ENCODE assay signal across 16 cellular contexts in the genomic region with DNA sequence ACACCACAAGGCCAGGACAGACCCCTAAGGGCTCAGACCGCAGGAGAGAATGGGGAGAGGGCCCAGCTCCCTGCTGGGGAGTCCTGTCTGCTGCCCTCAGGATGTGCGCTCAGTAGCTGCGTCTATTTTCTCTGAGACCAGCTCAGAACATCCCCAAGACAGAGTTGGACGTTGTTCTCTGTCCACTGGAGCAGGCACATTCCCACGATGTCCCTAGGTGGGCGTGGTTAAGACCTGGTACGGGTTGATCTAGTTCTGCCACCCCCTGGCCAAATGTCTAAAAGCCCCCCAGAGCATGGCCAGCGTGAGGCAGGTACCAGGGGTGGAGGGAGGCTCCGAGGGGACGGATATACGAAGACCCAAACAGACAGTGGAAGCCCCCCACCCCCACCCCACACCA. TPM values are rescaled to one million over a fixed set of nuclear protein-coding genes. Genes with fewer than 3 reads are reported as not detected.
DNase-seq lines count a peak whose midpoint lies in the region; ATAC-seq and TF ChIP-seq lines count a peak whose summit lies in the region.
"Had no signal": no experiment of that assay in that cellular context is flagged by ENCODE, and none has a peak within 500 bp of the region (broad histone marks: within the 10 kb centered on the region; RNA-seq: fewer than 3 reads in every experiment).

No MANE protein-coding gene starts in this region.

- H3K27me3 ChIP-seq in right atrium auricular region (no peaks in the 10 kb centered on the region), HUES64 (ENCODE audit: insufficient read depth, low read length) (peaks cover 32% of the 10 kb centered on the region), dorsolateral prefrontal cortex (peaks cover 0 to 26% (median 8%) of the 10 kb centered on the region in 45 donors)
- H3K27me3 ChIP-seq: SJSA1 had no signal

- 21% methylated on average over 9 of the region's 11 CpGs for WGBS in HUES64

- H3K4me1 ChIP-seq in right atrium auricular region (peaks cover 0 to 12% of the 10 kb centered on the region in 2 donors), HUES64 (ENCODE audit: insufficient read depth, low read length) (peaks cover 5% of the 10 kb centered on the region)

- H3K27ac ChIP-seq in right atrium auricular region (no peak overlapping the region), HUES64 (ENCODE audit: low read depth, low read length) (no peak overlapping the region), coronary artery (no peak overlapping the region), dorsolateral prefrontal cortex (no peak overlapping the region)
- H3K27ac ChIP-seq: esophagus muscularis mucosa, heart left ventricle, left lung, SJSA1, transverse colon had no signal

- DNase-seq in left ventricle myocardium superior (no peak), right atrium auricular region (ENCODE audit: low spot score) (no peak), coronary artery (ENCODE audit: low spot score) (no peak), type B pancreatic cell (ENCODE audit: extremely low spot score, unreplicated experiment) (no peak), ACHN (no peak), dorsolateral prefrontal cortex (no peak)
- DNase-seq: NCI-H1436 treated with DMSO at 0.1 percent for 48 hours had no signal

- no peak overlapping the region for H3K9ac ChIP-seq in HUES64 (ENCODE audit: low read depth, low read length)

- no peaks in the 10 kb centered on the region for H3K4me1 Mint-ChIP-seq in type B pancreatic cell (ENCODE audit: unreplicated experiment)

- intact Hi-C loops in left ventricle myocardium superior (cut with micrococcal nuclease) (no loop called here), dorsolateral prefrontal cortex (cut with DNase I) (no loop called here)

- ATAC-seq in left ventricle myocardium superior: peak; percentile 22

- no peak for TF ChIP-seq CTCF in right atrium auricular region (IDR thresholded peaks at IDR 0.05)
- TF ChIP-seq CTCF in coronary artery (IDR thresholded peaks at IDR 0.05): no peak
- TF ChIP-seq CTCF in type B pancreatic cell (conservative IDR thresholded peaks at IDR 0.05): no peak
- no peak for TF ChIP-seq CTCF in dorsolateral prefrontal cortex (IDR thresholded peaks at IDR 0.05 in 54 of 56, conservative IDR thresholded peaks at IDR 0.05 in 2 of 56; ENCODE audit: low read depth in 1 of 56, partially characterized antibody in 56 of 56)

- no peaks in the 10 kb centered on the region for H3K36me3 ChIP-seq in right atrium auricular region
- H3K36me3 ChIP-seq in HUES64 (ENCODE audit: insufficient read depth, low read length): no peaks in the 10 kb centered on the region
- H3K36me3 ChIP-seq: esophagus muscularis mucosa, heart left ventricle, left lung, transverse colon had no signal

- no peaks in the 10 kb centered on the region for H3K36me3 Mint-ChIP-seq in type B pancreatic cell

- in situ Hi-C loops in ACHN (cut with HindIII; ENCODE audit: low pct_ligation_motif_present, low pct_unique_long_range_greater_than_20kb, low sequenced_read_pairs): no loop called here

- no peaks in the 10 kb centered on the region for H3K9me3 Mint-ChIP-seq in type B pancreatic cell
- H3K9me3 Mint-ChIP-seq: activated CD8-positive, alpha-beta T cell treated with anti-CD3 and anti-CD28 coated beads for 36 hours; activated T-helper 1 cell treated with anti-CD3 and anti-CD28 coated beads, Interleukin-12 subunit alpha, Interleukin-12 subunit beta, Interleukin-2, Interleukin-4 antibody, amounts not matched to agents 30 ng/mL and 10 ng/mL and 1 ng/mL, durations not matched to agents 14 hours and 24 hours and 36 hours; CD4-positive, alpha-beta T cell had no signal

- no peak overlapping the region for H3K27ac Mint-ChIP-seq in type B pancreatic cell
- H3K27ac Mint-ChIP-seq: activated CD8-positive, alpha-beta T cell treated with anti-CD3 and anti-CD28 coated beads for 36 hours; activated T-helper 1 cell treated with anti-CD3 and anti-CD28 coated beads, Interleukin-12 subunit alpha, Interleukin-12 subunit beta, Interleukin-2, Interleukin-4 antibody, amounts not matched to agents 30 ng/mL and 10 ng/mL and 1 ng/mL, durations not matched to agents 14 hours and 24 hours and 36 hours; CD4-positive, alpha-beta T cell had no signal

- H3K27me3 Mint-ChIP-seq in type B pancreatic cell: peaks cover 67% of the 10 kb centered on the region

- H3K9me3 ChIP-seq in right atrium auricular region: no peaks in the 10 kb centered on the region
- H3K9me3 ChIP-seq in HUES64 (ENCODE audit: insufficient read depth, low read depth, low read length): no peaks in the 10 kb centered on the region
- H3K9me3 ChIP-seq: esophagus muscularis mucosa, heart left ventricle, left lung, SJSA1, transverse colon had no signal

- peak overlapping the region; percentile 80 for H3K4me3 Mint-ChIP-seq in type B pancreatic cell
- H3K4me3 Mint-ChIP-seq: activated CD8-positive, alpha-beta T cell treated with anti-CD3 and anti-CD28 coated beads for 36 hours; activated T-helper 1 cell treated with anti-CD3 and anti-CD28 coated beads, Interleukin-12 subunit alpha, Interleukin-12 subunit beta, Interleukin-2, Interleukin-4 antibody, amounts not matched to agents 30 ng/mL and 10 ng/mL and 1 ng/mL, durations not matched to agents 14 hours and 24 hours and 36 hours; CD4-positive, alpha-beta T cell had no signal

- H3K4me3 ChIP-seq in right atrium auricular region: no peak overlapping the region
- H3K4me3 ChIP-seq in HUES64 (ENCODE audit: low read length): peak overlapping the region; percentile 57; the same call in 1 of the 2 replicates
- peak overlapping the region; percentile 58 for H3K4me3 ChIP-seq in coronary artery
- H3K4me3 ChIP-seq in dorsolateral prefrontal cortex: peak overlapping the region in 4 of 59 donors; percentile 50 to 54 (median 53)
- H3K4me3 ChIP-seq: left lung had no signal

RNA-seq across cellular contexts. Expression of a gene that starts 0.8 kb away (rescaled TPM):
- total RNA-seq in left ventricle myocardium superior (1.6 TPM), right atrium auricular region (10 to 100 TPM; 17.7 to 39.1 TPM), type B pancreatic cell (ENCODE audit: low replicate concordance) (23.6 and 28.9 TPM in 2 replicates), dorsolateral prefrontal cortex (10 to 100 TPM in 79 of 120 experiments, 1 to 10 TPM in 41; 1.5 to 43.4 (median 13.8) TPM)
- polyA plus RNA-seq in HUES64 (2013, experiment 1 of 2): 7.6 TPM
- 5.7 TPM for polyA plus RNA-seq in HUES64 (2013, experiment 2 of 2)
- total RNA-seq: activated CD8-positive, alpha-beta T cell treated with anti-CD3 and anti-CD28 coated beads for 36 hours; activated T-helper 1 cell treated with anti-CD3 and anti-CD28 coated beads, Interleukin-12 subunit alpha, Interleukin-12 subunit beta, Interleukin-2, Interleukin-4 antibody, amounts not matched to agents 30 ng/mL and 10 ng/mL and 1 ng/mL, durations not matched to agents 14 hours and 24 hours and 36 hours; CD4-positive, alpha-beta T cell had no signal

Comparison
In these comparisons a context has a peak if more than half of its experiments do, and no peak if none do; other contexts are left out.
1. H3K4me3 ChIP-seq: peak in HUES64 (single experiment) and coronary artery (single experiment); none in right atrium auricular region (0 of 2).